Comparison of ENCODE assay signal across 7 cellular contexts in genomic region chr21:18547347-18547746, GRCh38.
"Had no signal": no experiment of that assay in that cellular context is flagged by ENCODE, and none has a peak within 500 bp of the region (broad histone marks: within the 10 kb centered on the region; RNA-seq: fewer than 3 reads in every experiment).

No MANE protein-coding gene starts in this region.

- ATAC-seq: GM23338 had no signal

- H3K4me3 Mint-ChIP-seq: GM23338, H9 had no signal

- H3K4me2 ChIP-seq: GM23338 had no signal

- H3K27ac Mint-ChIP-seq: GM23338, H9 had no signal

- FAIRE-seq: H1, H54, HTR-8/SVneo had no signal

- H2AFZ ChIP-seq: GM23338 had no signal

- DNase-seq: H9, HCEC 1CT, IMR-90 had no signal

- H3K4me3 ChIP-seq: GM23338 had no signal

- H3K9me3 Mint-ChIP-seq: GM23338, H9 had no signal
